Comparison of ENCODE assay signal across 1 cellular context in genomic region chr14:76967788-76968187, GRCh38.
TF ChIP-seq lines count a peak whose summit lies in the region.

No MANE protein-coding gene starts in this region.

TF ChIP-seq in H1, 55 proteins besides CTCF, POLR2A, EP300 and RAD21:
- no peak for TF ChIP-seq JUN (IDR thresholded peaks at IDR 0.05; ENCODE audit: low read depth, low read length)
- TF ChIP-seq SIRT6 (IDR thresholded peaks at IDR 0.05; ENCODE audit: low read length), result no peak
- TF ChIP-seq RFX5 (IDR thresholded peaks at IDR 0.05; ENCODE audit: borderline replicate concordance, low read depth, low read length), result no peak
- no peak for TF ChIP-seq CHD1 (IDR thresholded peaks at IDR 0.05; ENCODE audit: low read depth, low read length)
- no peak for TF ChIP-seq JUND (IDR thresholded peaks at IDR 0.05; ENCODE audit: low read length)
- TF ChIP-seq BACH1 (IDR thresholded peaks at IDR 0.05; ENCODE audit: low read length), result no peak
